ENCODE assay signal across 24 cellular contexts in the genomic region with DNA sequence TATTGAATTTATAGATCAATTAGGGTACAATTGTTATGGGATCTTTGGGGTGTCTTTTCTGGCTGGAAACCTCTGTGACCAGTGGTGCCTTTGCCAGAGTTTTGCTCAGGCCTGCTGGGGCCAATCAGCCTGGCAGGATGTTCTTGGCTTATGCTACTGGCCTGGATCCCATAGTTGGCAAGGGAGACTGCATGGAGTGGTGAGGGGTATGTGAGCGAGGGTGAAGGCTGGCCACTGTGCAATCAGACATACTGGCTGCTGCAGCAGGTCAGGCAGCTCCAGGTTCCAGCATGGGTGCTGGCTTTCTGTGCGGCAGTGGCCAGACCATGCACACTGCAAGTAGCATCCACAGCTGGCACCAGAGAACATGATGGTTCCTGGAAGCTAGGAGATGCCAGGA.
"Had no signal": no experiment of that assay in that cellular context is flagged by ENCODE, and none has a peak within 500 bp of the region (broad histone marks: within the 10 kb centered on the region; RNA-seq: fewer than 3 reads in every experiment).

No MANE protein-coding gene starts in this region.

- H3K36me3 ChIP-seq: esophagus muscularis mucosa, gastroesophageal sphincter, neutrophil, sigmoid colon, vagina had no signal

- H3K4me3 Mint-ChIP-seq: naive thymus-derived CD4-positive, alpha-beta T cell; nephron progenitor cell; type B pancreatic cell had no signal

- ATAC-seq: gastroesophageal sphincter; left colon; naive thymus-derived CD4-positive, alpha-beta T cell; psoas muscle had no signal

- H3K27ac Mint-ChIP-seq: naive thymus-derived CD4-positive, alpha-beta T cell; nephron progenitor cell; type B pancreatic cell had no signal

- H3K4me1 Mint-ChIP-seq: nephron progenitor cell had no signal

- H3K36me3 Mint-ChIP-seq: type B pancreatic cell had no signal

- H3K27me3 ChIP-seq: dorsolateral prefrontal cortex, esophagus muscularis mucosa, gastroesophageal sphincter, hepatocyte, neutrophil, sigmoid colon, vagina had no signal

- H3K4me1 ChIP-seq: esophagus muscularis mucosa, gastroesophageal sphincter, psoas muscle, sigmoid colon, vagina had no signal

- FAIRE-seq: endometrium had no signal

- DNase-seq: cortex of kidney; dorsolateral prefrontal cortex; effector memory CD4-positive, alpha-beta T cell; foreskin fibroblast; glutamatergic neuron; left colon; mammary epithelial cell; naive thymus-derived CD4-positive, alpha-beta T cell; nephron progenitor cell; psoas muscle; retina; sigmoid colon; stimulated activated CD4-positive, alpha-beta T cell treated with anti-CD3 and anti-CD28 coated beads, Interleukin-2, amount 100 ng/mL, for 24 hours; stimulated activated CD4-positive, alpha-beta T cell treated with anti-CD3 and anti-CD28 coated beads, Interleukin-4, amount 100 ng/mL, for 4 hours; stimulated activated naive CD4-positive, alpha-beta T cell treated with Interleukin-2 at 50 U/mL for 16 hours had no signal

- H3K79me2 ChIP-seq: hepatocyte had no signal

- H3K4me2 ChIP-seq: hepatocyte had no signal

- H3K27ac ChIP-seq: dorsolateral prefrontal cortex, epithelial cell of prostate, esophagus muscularis mucosa, gastroesophageal sphincter, hepatocyte, neutrophil, psoas muscle, sigmoid colon, skin epidermis, vagina had no signal

- H2AFZ ChIP-seq: hepatocyte had no signal

- H3K27me3 Mint-ChIP-seq: naive thymus-derived CD4-positive, alpha-beta T cell; type B pancreatic cell had no signal

- H3K4me3 ChIP-seq: dorsolateral prefrontal cortex, esophagus muscularis mucosa, gastroesophageal sphincter, hepatocyte, psoas muscle, sigmoid colon, skin epidermis, vagina had no signal

- H3K9me3 ChIP-seq: neutrophil, sigmoid colon, vagina had no signal
